In the genomic region with DNA sequence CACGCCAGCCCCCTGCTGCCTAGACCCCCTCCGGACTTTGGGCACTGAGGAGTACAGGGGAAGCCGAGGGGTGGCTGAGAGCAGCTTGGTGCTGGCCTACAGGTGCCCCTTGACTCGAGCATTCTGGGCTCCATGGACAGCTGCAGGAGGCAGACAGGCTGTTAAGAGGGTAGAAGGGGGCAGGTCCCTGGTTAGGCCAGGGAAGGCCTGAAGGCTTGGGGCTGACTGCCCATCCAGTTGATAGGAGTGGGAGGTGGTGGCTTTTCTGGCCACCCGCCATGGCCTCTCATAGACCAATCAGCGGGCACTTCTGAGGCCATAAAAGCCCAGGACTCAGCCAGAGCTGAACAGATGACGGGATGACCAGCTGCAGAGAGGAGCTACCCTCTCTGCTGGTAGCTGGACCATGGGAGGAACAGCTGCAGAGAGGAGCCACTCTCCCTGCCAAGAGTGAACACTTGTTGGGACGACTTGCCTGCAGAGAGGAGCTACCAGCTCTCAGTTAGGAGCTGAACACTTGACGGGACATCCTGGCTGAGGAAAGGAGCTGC, we compare ENCODE assay signal across 1 cellular context.
TF ChIP-seq lines count a peak whose summit lies in the region.

No MANE protein-coding gene starts in this region.

TF ChIP-seq in H1, 55 proteins besides CTCF, POLR2A, EP300 and RAD21:
- no peak for TF ChIP-seq GABPA (IDR thresholded peaks at IDR 0.05; ENCODE audit: borderline replicate concordance, insufficient read depth, low read length)
- TF ChIP-seq BCL11A (IDR thresholded peaks at IDR 0.05; ENCODE audit: low read depth in 2 of 2, low read length in 2 of 2): no peak
- no peak for TF ChIP-seq RFX5 (IDR thresholded peaks at IDR 0.05; ENCODE audit: borderline replicate concordance, low read depth, low read length)
- TF ChIP-seq ATF2 (IDR thresholded peaks at IDR 0.05; ENCODE audit: low read length): no peak
TF ChIP-seq in H1: peak in this region for 0.
